1 cellular context compared by ENCODE assay signal in the genomic region with DNA sequence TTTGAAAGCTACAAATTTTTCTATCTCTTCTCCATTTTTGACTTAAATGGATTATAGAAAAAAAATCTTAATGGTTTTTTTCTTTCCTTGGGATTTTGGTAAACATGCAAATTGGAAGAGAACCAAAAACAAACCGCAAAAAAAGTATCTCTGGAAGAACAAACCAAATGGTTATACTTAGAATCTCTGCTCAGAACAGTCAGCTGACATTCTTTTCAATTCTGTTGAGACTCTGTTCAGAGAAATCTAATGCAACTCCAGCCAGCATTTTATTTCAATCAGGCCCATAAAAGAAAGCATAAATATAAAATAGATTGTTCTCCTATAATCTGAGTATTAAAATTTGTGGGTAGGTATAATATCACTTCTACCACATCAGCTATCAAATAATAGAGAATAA.
TF ChIP-seq lines count a peak whose summit lies in the region.

No MANE protein-coding gene starts in this region.

TF ChIP-seq in HepG2, 621 proteins besides CTCF, POLR2A, EP300 and RAD21 (continued from another document):
- TF ChIP-seq ZNF224 (CRISPR knock-in tag; IDR thresholded peaks at IDR 0.05) (no peak), MTA1 (CRISPR knock-in tag; IDR thresholded peaks at IDR 0.05; ENCODE audit: borderline replicate concordance) (no peak), ATF3 (CRISPR knock-in tag; IDR thresholded peaks at IDR 0.05) (no peak), ZNF552 (CRISPR knock-in tag; IDR thresholded peaks at IDR 0.05; ENCODE audit: borderline replicate concordance) (no peak), KDM6A (CRISPR knock-in tag; IDR thresholded peaks at IDR 0.05; ENCODE audit: low read depth) (no peak), ZNF770 (CRISPR knock-in tag; IDR thresholded peaks at IDR 0.05) (no peak), ZNF660 (CRISPR knock-in tag; IDR thresholded peaks at IDR 0.05; ENCODE audit: borderline replicate concordance, low read depth) (no peak), REPIN1 (CRISPR knock-in tag; IDR thresholded peaks at IDR 0.05; ENCODE audit: borderline replicate concordance, low read depth) (no peak), SP1 (IDR thresholded peaks at IDR 0.05) (no peak), SP1 (CRISPR knock-in tag; IDR thresholded peaks at IDR 0.05) (no peak), ZNF333 (CRISPR knock-in tag; IDR thresholded peaks at IDR 0.05; ENCODE audit: borderline replicate concordance) (no peak)
